ENCODE assay signal across 17 cellular contexts in the genomic region with DNA sequence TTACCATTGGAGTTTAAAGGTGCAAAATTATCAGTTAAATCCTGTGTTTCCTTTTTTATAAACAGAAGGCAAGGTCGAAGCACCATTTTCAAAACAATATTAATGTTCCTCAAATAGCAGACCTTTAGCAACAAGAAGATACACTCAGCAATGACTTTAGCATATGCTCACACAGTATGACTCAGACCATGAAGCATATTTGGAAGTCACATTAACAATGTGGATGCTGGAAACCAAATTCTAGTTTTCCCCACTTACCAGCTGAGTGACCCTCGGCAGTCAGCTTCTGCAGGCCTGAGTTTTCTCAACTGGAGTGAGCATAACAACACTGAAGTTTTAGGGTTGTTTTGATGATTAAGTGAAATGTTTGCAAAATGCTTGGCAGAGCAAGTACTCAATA.
DNase-seq lines count a peak whose midpoint lies in the region; FAIRE-seq and TF ChIP-seq lines count a peak whose summit lies in the region.
"Had no signal": no experiment of that assay in that cellular context is flagged by ENCODE, and none has a peak within 500 bp of the region (broad histone marks: within the 10 kb centered on the region; RNA-seq: fewer than 3 reads in every experiment).

No MANE protein-coding gene starts in this region.

- peaks cover 4% of the 10 kb centered on the region for H3K4me1 ChIP-seq in ACC112 (ENCODE audit: control insufficient read depth, insufficient read depth, low read length, unreplicated experiment)
- peaks cover 64% of the 10 kb centered on the region for H3K4me1 ChIP-seq in left ventricle myocardium inferior

- FAIRE-seq in GM12892 (lab: Jason Lieb, UNC) = peak; percentile 78

- peak overlapping the region; percentile 26 for H3K4me3 ChIP-seq in ACC112 (ENCODE audit: low read depth, low read length)
- no peak overlapping the region for H3K4me3 ChIP-seq in left ventricle myocardium inferior

- intact Hi-C loops in left ventricle myocardium inferior (cut with micrococcal nuclease) = no loop called here
- intact Hi-C loops in activated CD4-positive, alpha-beta T cell treated with anti-CD3 and anti-CD28 coated beads, Interleukin-2, amount 10 ng/mL, durations not matched to agents 24 days and 14 days (cut with micrococcal nuclease) = no loop called here

- H3K36me3 Mint-ChIP-seq in activated CD4-positive, alpha-beta T cell treated with anti-CD3 and anti-CD28 coated beads, Interleukin-2, amount 10 ng/mL, durations not matched to agents 24 days and 14 days (ENCODE audit: low read depth) = no peaks in the 10 kb centered on the region

- H3K27ac ChIP-seq in ACC112 (ENCODE audit: low read depth, low read length) = peak overlapping the region; percentile 7; the same call in 1 of the 2 replicates
- H3K27ac ChIP-seq in left ventricle myocardium inferior (replicated peaks) = peak overlapping the region; percentile 79

- no peaks in the 10 kb centered on the region for H3K79me2 ChIP-seq in ACC112 (ENCODE audit: control insufficient read depth, insufficient read depth, low read length, unreplicated experiment)

- no peaks in the 10 kb centered on the region for H3K4me1 Mint-ChIP-seq in activated CD4-positive, alpha-beta T cell treated with anti-CD3 and anti-CD28 coated beads, Interleukin-2, amount 10 ng/mL, durations not matched to agents 24 days and 14 days
- H3K4me1 Mint-ChIP-seq: activated CD4-positive, alpha-beta T cell treated with anti-CD3 and anti-CD28 coated beads, Interleukin-2, amount 10 ng/mL, durations not matched to agents 7 days and 5 days had no signal

- H3K27me3 ChIP-seq in ACC112 (ENCODE audit: insufficient read depth, low read length) (0 out of 2 replicates have a peak, but pooled peaks cover 3% of the 10 kb centered on the region), left ventricle myocardium inferior (ENCODE audit: low read depth) (no peaks in the 10 kb centered on the region)

- no peak for TF ChIP-seq CTCF in left ventricle myocardium inferior (IDR thresholded peaks at IDR 0.05; ENCODE audit: borderline replicate concordance)

- H3K27ac Mint-ChIP-seq in activated CD4-positive, alpha-beta T cell treated with anti-CD3 and anti-CD28 coated beads, Interleukin-2, amount 10 ng/mL, durations not matched to agents 24 days and 14 days = no peak overlapping the region
- H3K27ac Mint-ChIP-seq: activated CD4-positive, alpha-beta T cell treated with anti-CD3 and anti-CD28 coated beads, Interleukin-2, amount 10 ng/mL, durations not matched to agents 7 days and 5 days had no signal

- peak overlapping the region; percentile 45 for H2AFZ ChIP-seq in ACC112 (ENCODE audit: low read length, unreplicated experiment)

- no peak overlapping the region for H3K4me3 Mint-ChIP-seq in activated CD4-positive, alpha-beta T cell treated with anti-CD3 and anti-CD28 coated beads, Interleukin-2, amount 10 ng/mL, durations not matched to agents 24 days and 14 days
- H3K4me3 Mint-ChIP-seq: activated CD4-positive, alpha-beta T cell treated with anti-CD3 and anti-CD28 coated beads, Interleukin-2, amount 10 ng/mL, durations not matched to agents 7 days and 5 days had no signal

- H3K36me3 ChIP-seq in ACC112 (ENCODE audit: insufficient read depth, low read length) (no peaks in the 10 kb centered on the region), left ventricle myocardium inferior (no peaks in the 10 kb centered on the region)

- H3K9me3 ChIP-seq in left ventricle myocardium inferior (replicated peaks) = peaks cover 4% of the 10 kb centered on the region
- H3K9me3 ChIP-seq: SK-N-SH had no signal

- no peaks in the 10 kb centered on the region for H3K27me3 Mint-ChIP-seq in activated CD4-positive, alpha-beta T cell treated with anti-CD3 and anti-CD28 coated beads, Interleukin-2, amount 10 ng/mL, durations not matched to agents 24 days and 14 days
- H3K27me3 Mint-ChIP-seq: activated CD4-positive, alpha-beta T cell treated with anti-CD3 and anti-CD28 coated beads, Interleukin-2, amount 10 ng/mL, durations not matched to agents 7 days and 5 days had no signal

- H3K9me3 Mint-ChIP-seq in activated CD4-positive, alpha-beta T cell treated with anti-CD3 and anti-CD28 coated beads, Interleukin-2, amount 10 ng/mL, durations not matched to agents 24 days and 14 days = no peaks in the 10 kb centered on the region
- H3K9me3 Mint-ChIP-seq: activated CD4-positive, alpha-beta T cell treated with anti-CD3 and anti-CD28 coated beads, Interleukin-2, amount 10 ng/mL, durations not matched to agents 7 days and 5 days had no signal

- DNase-seq in GM12892 (ENCODE audit: insufficient read length) (no peak), astrocyte of the hippocampus (ENCODE audit: low read depth, low spot score) (peak; percentile 14), left ventricle myocardium inferior (no peak), NCI-H1048 (lab: John Stamatoyannopoulos, UW) (no peak), NCI-H2081 treated with DMSO at 0.1 percent for 48 hours (lab: John Stamatoyannopoulos, UW) (no peak)
- no peak for DNase-seq in activated CD4-positive, alpha-beta T cell treated with anti-CD3 and anti-CD28 coated beads, Interleukin-2, amount 10 ng/mL, durations not matched to agents 24 days and 14 days
- no peak for DNase-seq in activated T-cell treated with anti-CD3 and anti-CD28 coated beads, Interleukin-2, amount 50 U/mL, for 1 hour
- DNase-seq: activated CD4-positive, alpha-beta T cell treated with anti-CD3 and anti-CD28 coated beads, Interleukin-2, amount 10 ng/mL, durations not matched to agents 7 days and 5 days; activated naive CD4-positive, alpha-beta T cell treated with anti-CD3 and anti-CD28 coated beads, Interleukin-2, amount 50 U/mL, for 16 hours; effector memory CD4-positive, alpha-beta T cell; glutamatergic neuron; mesendoderm; NCI-H2081; NCI-H69; OCI-M1; SK-N-SH had no signal

- no peak for TF ChIP-seq POLR2A in GM12892 (IDR thresholded peaks at IDR 0.05; ENCODE audit: low read depth, low read length)
